20 cellular contexts compared by ENCODE assay signal in the genomic region with DNA sequence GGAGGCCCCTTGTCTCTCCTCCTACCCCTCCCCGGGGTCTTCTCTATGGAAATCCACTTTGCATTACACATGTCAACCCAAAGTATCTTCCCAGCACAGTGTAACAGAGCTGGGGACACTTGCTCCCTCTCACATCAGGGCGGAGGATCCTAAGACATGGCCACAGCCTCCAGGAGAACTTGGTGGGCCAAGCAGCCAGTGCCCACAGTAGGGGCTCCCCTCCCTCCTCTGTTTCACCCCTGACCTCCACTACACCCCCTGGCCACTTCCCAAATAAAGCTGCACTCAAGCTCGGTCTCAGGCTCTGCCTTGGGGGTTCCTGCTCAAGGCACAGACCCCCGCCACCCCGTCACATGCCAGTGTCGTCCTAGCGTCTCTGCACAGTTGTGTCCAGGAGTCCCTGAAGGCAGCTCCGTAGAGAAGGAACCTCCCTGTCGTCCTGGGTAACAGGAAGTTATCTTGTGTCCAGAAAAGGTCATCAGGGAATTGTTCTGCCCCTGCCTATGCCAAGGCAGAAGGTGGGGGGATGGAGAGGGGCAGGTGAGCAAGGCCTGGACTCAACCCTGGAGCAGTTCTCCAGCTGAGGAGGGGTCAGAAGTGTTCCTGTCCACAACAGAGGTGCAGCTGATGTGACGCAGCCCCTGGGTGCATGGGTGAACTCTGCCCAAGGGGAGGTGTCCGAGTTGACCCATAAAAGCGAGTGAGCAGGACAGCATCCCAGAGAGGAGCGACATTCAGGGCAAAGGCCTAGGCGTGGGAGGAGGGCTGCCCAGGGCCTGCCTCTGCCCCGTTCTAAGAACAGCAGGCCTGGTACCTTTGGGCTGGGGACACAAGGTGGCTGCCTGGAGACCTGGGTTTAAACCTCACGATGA. TPM values are rescaled to one million over a fixed set of nuclear protein-coding genes. Genes with fewer than 3 reads are reported as not detected.
A peak's percentile ranks its signal among the peaks of the same experiment; 100 is the strongest.
DNase-seq lines count a peak whose midpoint lies in the region; ATAC-seq and TF ChIP-seq lines count a peak whose summit lies in the region.
"Had no signal": no experiment of that assay in that cellular context is flagged by ENCODE, and none has a peak within 500 bp of the region (broad histone marks: within the 10 kb centered on the region; RNA-seq: fewer than 3 reads in every experiment).

No MANE protein-coding gene starts in this region.

- no peaks in the 10 kb centered on the region for H3K9me3 ChIP-seq in BLaER1
- H3K9me3 ChIP-seq in BLaER1 treated with 17β-estradiol and CSF1 and Interleukin-3, amounts not matched to agents 10 nM and 100 nM (replicated peaks in 1 of 11) = peaks cover 0 to 5% (median 0%) of the 10 kb centered on the region in 11 experiments; a peak in 2 of 22 replicates
- H3K9me3 ChIP-seq in gastrocnemius medialis = no peaks in the 10 kb centered on the region
- H3K9me3 ChIP-seq: SJCRH30 had no signal

- TF ChIP-seq CTCF in omental fat pad (IDR thresholded peaks at IDR 0.05) (no peak), gastrocnemius medialis (IDR thresholded peaks at IDR 0.05 in 4 of 5, conservative IDR thresholded peaks at IDR 0.05 in 1 of 5) (no peak)

- H3K27ac ChIP-seq in BLaER1 = no peak overlapping the region
- H3K27ac ChIP-seq in BLaER1 treated with 17β-estradiol and CSF1 and Interleukin-3, amounts not matched to agents 10 nM and 100 nM = peak overlapping the region in 1 of 11 experiments; percentile 24; a peak in 1 of 22 replicates
- no peak overlapping the region for H3K27ac ChIP-seq in gastrocnemius medialis
- H3K27ac ChIP-seq: SJCRH30 had no signal

- in situ Hi-C loops in gastrocnemius medialis (cut with MboI; ENCODE audit: low sequenced_read_pairs in 4 of 4) = no loop called here

- intact Hi-C loops in gastrocnemius medialis (cut with DNase I; ENCODE audit: low total_unique reads) = no loop called here

- peak overlapping the region; percentile 75 for H3K4me2 ChIP-seq in BLaER1
- peak overlapping the region in 10 of 11 experiments; percentile 43 to 96 (median 76); a peak in 18 of 22 replicates for H3K4me2 ChIP-seq in BLaER1 treated with 17β-estradiol and CSF1 and Interleukin-3, amounts not matched to agents 10 nM and 100 nM

- H3K4me1 ChIP-seq in BLaER1 (peaks cover 65% of the 10 kb centered on the region), gastrocnemius medialis (no peaks in the 10 kb centered on the region)
- peaks cover 10 to 67% (median 62%) of the 10 kb centered on the region in 10 experiments; a peak in 19 of 20 replicates for H3K4me1 ChIP-seq in BLaER1 treated with 17β-estradiol and CSF1 and Interleukin-3, amounts not matched to agents 10 nM and 100 nM
- H3K4me1 ChIP-seq: SJCRH30 had no signal

- H3K4me3 ChIP-seq in BLaER1 (no peak overlapping the region), gastrocnemius medialis (no peak overlapping the region)
- no peak overlapping the region for H3K4me3 ChIP-seq in BLaER1 treated with 17β-estradiol and CSF1 and Interleukin-3, amounts not matched to agents 10 nM and 100 nM
- H3K4me3 ChIP-seq: SJCRH30 had no signal

- no peak for TF ChIP-seq POLR2A in gastrocnemius medialis (IDR thresholded peaks at IDR 0.05)

- no peaks in the 10 kb centered on the region; the same call in 1 of the 2 replicates for H3K27me3 ChIP-seq in BLaER1
- peaks cover 0 to 24% (median 4%) of the 10 kb centered on the region in 11 experiments; a peak in 9 of 22 replicates for H3K27me3 ChIP-seq in BLaER1 treated with 17β-estradiol and CSF1 and Interleukin-3, amounts not matched to agents 10 nM and 100 nM
- peaks cover 0 to 7% (median 0%) of the 10 kb centered on the region in 3 donors for H3K27me3 ChIP-seq in gastrocnemius medialis
- H3K27me3 ChIP-seq: SJCRH30 had no signal

- peak; percentile 43 for DNase-seq in islet precursor cell
- DNase-seq in omental fat pad (ENCODE audit: low spot score) = peak; percentile 10
- DNase-seq in gastrocnemius medialis = no peak
- no peak for DNase-seq in iPS-NIHi7 (ENCODE audit: extremely low spot score)
- DNase-seq: C1 segment of cervical spinal cord, Calu3, GOT3, HCEC 1CT, NCI-H1105, NCI-H146, NCI-H2029, NCI-H226, NCI-H510A treated with DMSO at 0.1 percent for 48 hours, NCI-H748 treated with DMSO at 0.1 percent for 48 hours, SJCRH30 had no signal

- no peaks in the 10 kb centered on the region for H4K20me1 ChIP-seq in BLaER1
- H4K20me1 ChIP-seq in BLaER1 treated with 17β-estradiol and CSF1 and Interleukin-3, amounts not matched to agents 10 nM and 100 nM = peaks cover 0 to 3% (median 0%) of the 10 kb centered on the region in 11 experiments; a peak in 1 of 22 replicates

- H3K36me3 ChIP-seq in BLaER1 (no peaks in the 10 kb centered on the region), gastrocnemius medialis (no peaks in the 10 kb centered on the region)
- H3K36me3 ChIP-seq in BLaER1 treated with 17β-estradiol and CSF1 and Interleukin-3, amounts not matched to agents 10 nM and 100 nM = no peaks in the 10 kb centered on the region
- H3K36me3 ChIP-seq: SJCRH30 had no signal

- ATAC-seq in omental fat pad (ENCODE audit: low FRiP score) (no peak), GM21390 (IDR thresholded peaks at IDR 0.05; ENCODE audit: unreplicated experiment) (no peak), gastrocnemius medialis (no peak)

- H3K9ac ChIP-seq in BLaER1 = no peak overlapping the region
- H3K9ac ChIP-seq in BLaER1 treated with 17β-estradiol and CSF1 and Interleukin-3, amounts not matched to agents 10 nM and 100 nM = peak overlapping the region in 2 of 11 experiments; percentile 21 to 39; a peak in 2 of 22 replicates

RNA-seq across cellular contexts. Expression of a gene that starts 25.5 kb away (rescaled TPM):
- total RNA-seq in omental fat pad (10 to 100 TPM in 1 of 4 donors, 1 to 10 TPM in 3; 4.3 to 14.2 (median 5.1) TPM), gastrocnemius medialis (1 to 10 TPM in 3 of 4 donors, not detected in 1; 1.0 to 2.3 (median 1.0) TPM)
- total RNA-seq: CD8-positive, alpha-beta memory T cell; Daoy; SJCRH30 had no signal

Comparison
In these comparisons a context has a peak if more than half of its experiments do, and no peak if none do; other contexts are left out.
1. DNase-seq: peak in islet precursor cell (single experiment) and omental fat pad (single experiment); none in gastrocnemius medialis (0 of 2) and iPS-NIHi7 (single experiment).